Comparison of ENCODE assay signal across 15 cellular contexts in the genomic region with DNA sequence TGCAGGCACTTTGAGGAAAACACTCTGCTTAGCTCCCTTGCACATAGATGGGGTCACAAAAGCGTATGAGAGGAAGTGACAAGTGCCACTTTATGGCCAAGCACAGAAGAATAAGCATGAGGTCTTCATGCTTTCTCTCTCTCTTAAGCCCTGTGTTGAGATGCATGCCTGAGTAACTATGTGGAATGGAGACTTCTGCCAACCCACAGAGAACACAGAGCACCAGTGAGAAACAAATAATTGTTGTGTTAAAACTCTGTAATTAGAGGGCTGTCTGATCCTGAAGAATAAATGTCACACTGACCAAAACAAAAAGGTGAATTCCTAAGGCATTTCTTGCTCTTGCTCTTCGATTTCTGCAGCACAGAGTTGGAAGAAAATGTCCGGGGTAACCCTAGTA.
"Had no signal": no experiment of that assay in that cellular context is flagged by ENCODE, and none has a peak within 500 bp of the region (broad histone marks: within the 10 kb centered on the region; RNA-seq: fewer than 3 reads in every experiment).

No MANE protein-coding gene starts in this region.

- H3K36me3 Mint-ChIP-seq: activated naive CD4-positive, alpha-beta T cell treated with anti-CD3 and anti-CD28 coated beads, Interleukin-2, amount 50 U/mL, for 24 hours had no signal

- H3K27ac Mint-ChIP-seq: activated B cell treated with CpG ODN at 0.5 μM for 24 hours; activated CD4-positive, alpha-beta T cell treated with anti-CD3 and anti-CD28 coated beads, Interleukin-2, amount 10 ng/mL, durations not matched to agents 7 days and 5 days; activated naive CD4-positive, alpha-beta T cell treated with anti-CD3 and anti-CD28 coated beads, Interleukin-2, amount 50 U/mL, for 24 hours; naive thymus-derived CD8-positive, alpha-beta T cell; T-helper 1 cell treated with Interleukin-12 subunit alpha and Interleukin-12 subunit beta and Interleukin-4 antibody, amounts not matched to agents 30 μg/mL and 1 μg/mL, for 36 hours had no signal

- DNase-seq: activated B cell treated with CpG ODN at 0.5 μM for 24 hours; activated CD4-positive, alpha-beta T cell treated with anti-CD3 and anti-CD28 coated beads, Interleukin-2, amount 10 ng/mL, durations not matched to agents 7 days and 5 days; activated T-cell treated with anti-CD3 and anti-CD28 coated beads for 4 hours; amniotic stem cell; gastrocnemius medialis; left cardiac atrium; mucosa of descending colon; naive thymus-derived CD8-positive, alpha-beta T cell; occipital lobe; psoas muscle; stimulated activated CD4-positive, alpha-beta T cell treated with anti-CD3 and anti-CD28 coated beads, Interleukin-2, amount 100 ng/mL, for 48 hours; stimulated activated naive CD4-positive, alpha-beta T cell treated with Interleukin-2 at 50 U/mL for 16 hours; upper lobe of left lung had no signal

- ATAC-seq: gastrocnemius medialis; left cardiac atrium; mucosa of descending colon; naive thymus-derived CD8-positive, alpha-beta T cell; psoas muscle had no signal

- H3K27me3 Mint-ChIP-seq: activated B cell treated with CpG ODN at 0.5 μM for 24 hours; activated CD4-positive, alpha-beta T cell treated with anti-CD3 and anti-CD28 coated beads, Interleukin-2, amount 10 ng/mL, durations not matched to agents 7 days and 5 days had no signal

- H3K4me3 Mint-ChIP-seq: activated B cell treated with CpG ODN at 0.5 μM for 24 hours; activated CD4-positive, alpha-beta T cell treated with anti-CD3 and anti-CD28 coated beads, Interleukin-2, amount 10 ng/mL, durations not matched to agents 7 days and 5 days; activated naive CD4-positive, alpha-beta T cell treated with anti-CD3 and anti-CD28 coated beads, Interleukin-2, amount 50 U/mL, for 24 hours; naive thymus-derived CD8-positive, alpha-beta T cell; T-helper 1 cell treated with Interleukin-12 subunit alpha and Interleukin-12 subunit beta and Interleukin-4 antibody, amounts not matched to agents 30 μg/mL and 1 μg/mL, for 36 hours had no signal

- H3K4me1 Mint-ChIP-seq: activated B cell treated with CpG ODN at 0.5 μM for 24 hours; activated CD4-positive, alpha-beta T cell treated with anti-CD3 and anti-CD28 coated beads, Interleukin-2, amount 10 ng/mL, durations not matched to agents 7 days and 5 days; activated naive CD4-positive, alpha-beta T cell treated with anti-CD3 and anti-CD28 coated beads, Interleukin-2, amount 50 U/mL, for 24 hours; naive thymus-derived CD8-positive, alpha-beta T cell had no signal
